Comparison of ENCODE assay signal across 8 cellular contexts in genomic region chr6:118776607-118777549, GRCh38.
DNase-seq lines count a peak whose midpoint lies in the region; ATAC-seq, FAIRE-seq and TF ChIP-seq lines count a peak whose summit lies in the region.

No MANE protein-coding gene starts in this region.

- TF ChIP-seq CTCF in K562 (IDR thresholded peaks at IDR 0.05 in 2 of 3, conservative IDR thresholded peaks at IDR 0.05 in 1 of 3; ENCODE audit: insufficient read depth in 2 of 3, low read depth in 1 of 3, low read length in 3 of 3): peak; percentile 64 to 85 (median 67); a peak in 5 of 6 replicates

- intact Hi-C loops in K562 (cut with micrococcal nuclease): loop anchor here (1.0 to 5.0 kb wide), 4 partner anchors 68 to 495 kb away; partner anchors contain the start of gene CEP85L

- H3K27ac ChIP-seq in K562 (ENCODE audit: extremely low read depth, low read depth, low read length) (no peak overlapping the region), iPS DF 6.9 (ENCODE audit: low read length) (no peak overlapping the region)

- in situ Hi-C loops in K562 (cut with MboI): no loop called here

- no peak for TF ChIP-seq EP300 in K562 (IDR thresholded peaks at IDR 0.05; ENCODE audit: low read length)

- H3K27me3 ChIP-seq in K562 (ENCODE audit: control insufficient read depth in 2 of 2, insufficient read depth in 2 of 2, low read length in 2 of 2) (peaks cover 13 to 16% of the 10 kb centered on the region in 2 experiments; a peak in 4 of 5 replicates), iPS DF 6.9 (ENCODE audit: control insufficient read depth, insufficient read depth, low read length) (no peaks in the 10 kb centered on the region)

- H3K36me3 ChIP-seq in K562 (ENCODE audit: control insufficient read depth, insufficient read depth, low read length): no peaks in the 10 kb centered on the region
- H3K36me3 ChIP-seq in iPS DF 6.9 (ENCODE audit: control insufficient read depth, insufficient read depth, low read length): no peaks in the 10 kb centered on the region

- FAIRE-seq in K562 (lab: Jason Lieb, UNC): peak; percentile 90

- H3K9me3 ChIP-seq in K562 (replicated peaks; ENCODE audit: control insufficient read depth, insufficient read depth, low read depth, low read length) (no peaks in the 10 kb centered on the region), iPS DF 6.9 (ENCODE audit: control insufficient read depth, insufficient read depth, low read length) (no peaks in the 10 kb centered on the region)

- ATAC-seq in HG02763 (IDR thresholded peaks at IDR 0.05; ENCODE audit: unreplicated experiment): peak; percentile 84
- ATAC-seq in K562: peak; percentile 87

- peak; percentile 82 to 88 for TF ChIP-seq RAD21 in K562 (CRISPR knock-in tag; conservative IDR thresholded peaks at IDR 0.05 in 1 of 2, IDR thresholded peaks at IDR 0.05 in 1 of 2)

- H3K4me1 ChIP-seq in K562 (replicated peaks in 1 of 2; ENCODE audit: control insufficient read depth in 2 of 2, insufficient read depth in 2 of 2, low read length in 2 of 2) (peaks cover 0 to 3% of the 10 kb centered on the region in 2 experiments; a peak in 1 of 5 replicates), iPS DF 6.9 (ENCODE audit: control insufficient read depth, insufficient read depth, low read length) (no peaks in the 10 kb centered on the region)

- no peak for TF ChIP-seq POLR2A in K562 (conservative IDR thresholded peaks at IDR 0.05)

- BruUV-seq in K562 (replicated peaks; lab: Mats Ljungman, UMichigan): no TSS peak

- H3K9me1 ChIP-seq in K562 (ENCODE audit: control insufficient read depth, insufficient read depth, low read length): no peaks in the 10 kb centered on the region

- DNase-seq in NCI-H2196 (lab: John Stamatoyannopoulos, UW; ENCODE audit: unreplicated experiment) (peak; percentile 64), NCI-H2196 treated with DMSO at 0.1 percent for 48 hours (lab: John Stamatoyannopoulos, UW; ENCODE audit: unreplicated experiment) (no peak), NCI-H187 (lab: John Stamatoyannopoulos, UW) (peak; percentile 55 to 64), T-helper 9 cell (peak; percentile 29), K562 (ENCODE audit: extremely low read depth in 1 of 4, low spot score in 3 of 4) (peak; percentile 60 to 74 (median 62)), iPS DF 6.9 (ENCODE audit: low read depth, low spot score) (peak; percentile 47)
- DNase-seq in stimulated activated CD4-positive, alpha-beta T cell treated with anti-CD3 and anti-CD28 coated beads, Interleukin-1b, Interleukin-23, amount 100 ng/mL, for 1 hour (ENCODE audit: low read depth in 2 of 2): peak; percentile 34 to 35

- H2AFZ ChIP-seq in K562 (ENCODE audit: low read depth, low read length): no peak overlapping the region

- CTCF ChIA-PET in K562 (lab: Yijun Ruan, JAX; ENCODE audit: low intra/inter-chr PET ratio): interaction anchor here (0.7 to 2.0 kb wide), 3 partner anchors 158 to 493 kb away, joined by 3 to 12 read pairs (median 10); no protein-coding TSS in a partner anchor

- WGBS in K562 (ENCODE audit: insufficient coverage, low coverage, missing lambda C conversion rate): 24% methylated on average over 5 of the region's 5 CpGs
- WGBS in iPS DF 6.9 (ENCODE audit: insufficient coverage, insufficient read length): 100% methylated on average over 1 of the region's 5 CpGs

- POLR2A ChIA-PET in K562 (lab: Yijun Ruan, JAX): interaction anchor here (0.6 to 0.7 kb wide), 2 partner anchors 46 to 176 kb away, joined by 3 read pairs; no protein-coding TSS in a partner anchor

- no peak overlapping the region for H3K9ac ChIP-seq in K562 (ENCODE audit: insufficient read depth in 1 of 2, low read depth in 2 of 2, low read length in 2 of 2)

- no peak overlapping the region for H3K4me2 ChIP-seq in K562 (ENCODE audit: insufficient read depth, low read length)

- no peaks in the 10 kb centered on the region for H3K79me2 ChIP-seq in K562 (ENCODE audit: control insufficient read depth, insufficient read depth, low read length)

- H4K20me1 ChIP-seq in K562 (replicated peaks; ENCODE audit: control insufficient read depth, insufficient read depth, low read length): no peaks in the 10 kb centered on the region

- H3K4me3 ChIP-seq in K562 (no peak overlapping the region), iPS DF 6.9 (ENCODE audit: low read length) (no peak overlapping the region)

TF ChIP-seq in K562, 482 proteins besides CTCF, POLR2A, EP300 and RAD21 (continues in another document):
- TF ChIP-seq FOXA1 (IDR thresholded peaks at IDR 0.05; ENCODE audit: borderline replicate concordance) (no peak), THAP12 (CRISPR knock-in tag; IDR thresholded peaks at IDR 0.05) (no peak), HNRNPUL1 (IDR thresholded peaks at IDR 0.05; ENCODE audit: low read length) (no peak), ZFP91 (CRISPR knock-in tag; IDR thresholded peaks at IDR 0.05) (peak; percentile 90), HDGF (IDR thresholded peaks at IDR 0.05) (no peak)
